Comparison of ENCODE assay signal across 8 cellular contexts in the genomic region with DNA sequence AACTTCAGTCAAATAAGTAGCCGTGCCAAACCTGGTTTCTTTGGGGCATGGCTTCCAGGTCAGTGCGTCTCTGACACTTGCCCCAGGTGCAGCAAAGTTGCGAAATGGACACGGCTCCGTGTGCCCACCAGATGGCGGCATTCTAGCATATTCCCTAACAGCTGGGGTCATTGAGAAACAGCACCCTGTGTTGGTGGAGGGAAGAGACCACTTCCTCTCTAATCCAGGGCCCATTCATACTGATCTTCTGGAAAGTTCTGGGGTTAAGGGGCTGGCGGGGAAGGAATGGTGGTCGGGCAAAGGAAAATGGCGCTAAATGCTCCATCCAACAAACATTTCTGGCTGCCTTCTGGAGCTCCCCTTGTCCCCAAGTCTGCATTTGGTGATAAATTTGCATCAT.
DNase-seq lines count a peak whose midpoint lies in the region; ATAC-seq and TF ChIP-seq lines count a peak whose summit lies in the region.

No MANE protein-coding gene starts in this region.

- H3K4me1 ChIP-seq in Karpas-422 (ENCODE audit: low read length), result no peaks in the 10 kb centered on the region
- H3K4me1 ChIP-seq in iPS DF 6.9 (ENCODE audit: control insufficient read depth, insufficient read depth, low read length), result no peaks in the 10 kb centered on the region

- H3K27ac ChIP-seq in Karpas-422 (ENCODE audit: low read length), result no peak overlapping the region
- H3K27ac ChIP-seq in iPS DF 6.9 (ENCODE audit: low read length), result no peak overlapping the region

- no peak for ATAC-seq in GM18511 (IDR thresholded peaks at IDR 0.05; ENCODE audit: unreplicated experiment)
- no peak for ATAC-seq in HG03520 (IDR thresholded peaks at IDR 0.05; ENCODE audit: unreplicated experiment)

- peak; percentile 69 for TF ChIP-seq CTCF in astrocyte of the cerebellum (IDR thresholded peaks at IDR 0.05; ENCODE audit: low read depth, low read length, missing control alignments)

- H2AFZ ChIP-seq in Karpas-422 (ENCODE audit: low read length), result no peak overlapping the region

- H3K9me3 ChIP-seq in Karpas-422 (ENCODE audit: low read length) (no peaks in the 10 kb centered on the region), iPS DF 6.9 (ENCODE audit: control insufficient read depth, insufficient read depth, low read length) (no peaks in the 10 kb centered on the region)

- no peaks in the 10 kb centered on the region for H3K9me2 ChIP-seq in Karpas-422 (replicated peaks; ENCODE audit: insufficient read depth, low read length)

- DNase-seq in DMS53 treated with DMSO at 0.1 percent for 48 hours (lab: John Stamatoyannopoulos, UW; ENCODE audit: unreplicated experiment) (peak; percentile 10), Karpas-422 (peak; percentile 83), SW480 (ENCODE audit: low spot score) (peak; percentile 67), astrocyte of the cerebellum (ENCODE audit: low read depth) (peak; percentile 41), iPS DF 6.9 (ENCODE audit: low read depth, low spot score) (peak; percentile 50)
- DNase-seq in stimulated activated CD4-positive, alpha-beta T cell treated with anti-CD3 and anti-CD28 coated beads, Interleukin-12 subunit alpha, Interleukin-12 subunit beta, amount 100 ng/mL, for 48 hours (ENCODE audit: low read depth in 2 of 3, low spot score in 1 of 3), result peak in 2 of 3 donors; percentile 34 to 37

- in situ Hi-C loops in astrocyte of the cerebellum (cut with HindIII; ENCODE audit: low sequenced_read_pairs), result no loop called here

- WGBS in iPS DF 6.9 (ENCODE audit: insufficient coverage, insufficient read length), result no CpG with 5 or more reads among the region's 9 CpGs

- H4K20me1 ChIP-seq in Karpas-422 (ENCODE audit: insufficient read depth, low read depth, low read length), result no peaks in the 10 kb centered on the region

- H3K4me2 ChIP-seq in Karpas-422 (ENCODE audit: low read depth, low read length, poor library complexity, severe bottlenecking), result no peak overlapping the region

- H3K36me3 ChIP-seq in Karpas-422 (ENCODE audit: insufficient read depth, low read length), result no peaks in the 10 kb centered on the region
- H3K36me3 ChIP-seq in iPS DF 6.9 (ENCODE audit: control insufficient read depth, insufficient read depth, low read length), result no peaks in the 10 kb centered on the region

- no peak overlapping the region for H3K9ac ChIP-seq in Karpas-422 (ENCODE audit: low read length)

- H3K79me2 ChIP-seq in Karpas-422 (ENCODE audit: low read length), result no peaks in the 10 kb centered on the region

- no peak overlapping the region for H3K4me3 ChIP-seq in Karpas-422 (ENCODE audit: low read length)
- H3K4me3 ChIP-seq in astrocyte of the cerebellum (ENCODE audit: low read depth, low read length), result no peak overlapping the region
- H3K4me3 ChIP-seq in iPS DF 6.9 (ENCODE audit: low read length), result no peak overlapping the region

- no peaks in the 10 kb centered on the region for H3K27me3 ChIP-seq in Karpas-422 (ENCODE audit: low read length)
- H3K27me3 ChIP-seq in iPS DF 6.9 (ENCODE audit: control insufficient read depth, insufficient read depth, low read length), result no peaks in the 10 kb centered on the region

Comparison
In these comparisons a context has a peak if more than half of its experiments do, and no peak if none do; other contexts are left out.
1. DNase-seq: peak in every context shown above with its lines; median percentile 83 in Karpas-422; 67 in SW480; 50 in iPS DF 6.9; 41 in astrocyte of the cerebellum; 36 in stimulated activated CD4-positive, alpha-beta T cell treated with anti-CD3 and anti-CD28 coated beads, Interleukin-12 subunit alpha, Interleukin-12 subunit beta, amount 100 ng/mL, for 48 hours; 10 in DMS53 treated with DMSO at 0.1 percent for 48 hours.